10 cellular contexts compared by ENCODE assay signal in the genomic region with DNA sequence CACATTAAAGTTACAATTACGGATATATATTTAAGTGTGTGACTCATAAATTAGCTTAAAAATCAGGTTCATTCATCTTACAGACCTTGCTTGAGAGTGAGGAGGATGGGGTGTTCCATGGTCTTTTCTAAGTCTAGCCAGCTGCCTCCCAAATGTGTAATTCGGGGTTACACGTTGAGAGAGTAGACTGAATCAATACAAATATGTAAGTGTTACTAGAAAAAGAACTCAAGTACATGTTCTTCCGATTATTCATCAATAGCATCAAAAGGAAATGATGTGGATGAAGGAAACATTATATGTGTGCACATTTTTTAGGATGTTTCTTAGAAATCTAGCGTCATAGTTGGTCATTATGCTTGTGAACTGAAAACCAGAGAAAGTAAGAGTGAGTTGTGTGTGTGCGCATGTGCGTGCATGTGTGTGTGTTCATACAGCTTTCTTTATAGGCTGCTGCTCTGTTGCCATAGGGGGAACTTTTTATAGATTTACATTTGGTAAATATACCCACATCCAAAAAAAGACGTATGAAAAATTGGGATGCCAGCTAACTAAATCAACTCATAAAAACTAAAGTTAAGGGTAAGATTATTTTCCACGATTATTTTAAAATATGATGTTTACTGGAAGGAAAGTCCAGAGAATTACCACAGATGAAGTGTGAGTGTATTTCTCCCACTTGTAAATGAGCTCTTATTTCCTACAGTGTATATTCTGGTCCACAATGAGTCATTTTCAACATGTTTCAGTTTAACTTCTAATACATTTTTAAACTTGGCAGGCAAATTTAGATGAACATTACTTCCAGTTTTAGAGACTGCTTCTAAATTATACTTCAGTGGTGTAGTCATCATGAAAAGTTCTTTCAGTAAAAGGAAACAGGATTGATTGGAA.
DNase-seq lines count a peak whose midpoint lies in the region; ATAC-seq and TF ChIP-seq lines count a peak whose summit lies in the region.
"Had no signal": no experiment of that assay in that cellular context is flagged by ENCODE, and none has a peak within 500 bp of the region (broad histone marks: within the 10 kb centered on the region; RNA-seq: fewer than 3 reads in every experiment).

No MANE protein-coding gene starts in this region.

- no peak for TF ChIP-seq POLR2A in ovary (IDR thresholded peaks at IDR 0.05)

- H3K4me3 ChIP-seq in ovary (no peak overlapping the region), Caco-2 (ENCODE audit: low read depth, low read length) (no peak overlapping the region)

- TF ChIP-seq EP300 in ovary (IDR thresholded peaks at IDR 0.05), result no peak

- ATAC-seq in GM19043 (IDR thresholded peaks at IDR 0.05; ENCODE audit: low read depth, unreplicated experiment) (peak; percentile 80), HG03025 (IDR thresholded peaks at IDR 0.05; ENCODE audit: low FRiP score, unreplicated experiment) (peak; percentile 92), WTC11 (no peak)

- DNase-seq in GM03348 (ENCODE audit: low spot score) (peak; percentile 50), amniotic stem cell (lab: John Stamatoyannopoulos, UW) (peak; percentile 1), WTC11 (ENCODE audit: low spot score) (no peak), ovary (no peak), Caco-2 (no peak), SIG-M5 treated with dmso at 0.1 percent for 504 hours (lab: John Stamatoyannopoulos, UW; ENCODE audit: unreplicated experiment) (no peak)
- DNase-seq: activated effector memory CD4-positive, alpha-beta T cell treated with Interleukin-2 at 50 U/mL for 16 hours; NCI-H748 treated with DMSO at 0.1 percent for 48 hours had no signal

- H3K27ac Mint-ChIP-seq in WTC11 (no peak overlapping the region), Caco-2 (ENCODE audit: unreplicated experiment) (no peak overlapping the region)

- H3K27me3 ChIP-seq in ovary (no peaks in the 10 kb centered on the region), Caco-2 (replicated peaks; ENCODE audit: control insufficient read depth, insufficient read depth, low read length) (no peaks in the 10 kb centered on the region)

- 79 to 89% (median 88%) methylated on average over 9 of the region's 9 CpGs for WGBS in ovary, 3 donors

- no TSS peak for BruUV-seq in Caco-2 (replicated peaks; lab: Mats Ljungman, UMichigan)

- H3K4me3 Mint-ChIP-seq in WTC11 (no peak overlapping the region), Caco-2 (ENCODE audit: unreplicated experiment) (no peak overlapping the region)

- H3K36me3 Mint-ChIP-seq in WTC11 (peaks cover 12% of the 10 kb centered on the region), Caco-2 (ENCODE audit: insufficient read depth, unreplicated experiment) (no peaks in the 10 kb centered on the region)

- H3K9me3 ChIP-seq in ovary, result no peaks in the 10 kb centered on the region
- H3K9me3 ChIP-seq in Caco-2, result no peaks in the 10 kb centered on the region

- H3K36me3 ChIP-seq in ovary, result no peaks in the 10 kb centered on the region
- peaks cover 1% of the 10 kb centered on the region; the same call in 1 of the 2 replicates for H3K36me3 ChIP-seq in Caco-2 (ENCODE audit: control insufficient read depth, insufficient read depth, low read length)

- H3K27me3 Mint-ChIP-seq in WTC11 (ENCODE audit: low read depth) (no peaks in the 10 kb centered on the region), Caco-2 (ENCODE audit: insufficient read depth, unreplicated experiment) (no peaks in the 10 kb centered on the region)

- no peaks in the 10 kb centered on the region for H3K4me1 Mint-ChIP-seq in WTC11
- no peaks in the 10 kb centered on the region for H3K4me1 Mint-ChIP-seq in Caco-2 (ENCODE audit: low read depth, unreplicated experiment)

- H3K27ac ChIP-seq in ovary, result no peak overlapping the region

- TF ChIP-seq CTCF in WTC11 (IDR thresholded peaks at IDR 0.05), result no peak
- TF ChIP-seq CTCF in ovary (IDR thresholded peaks at IDR 0.05), result no peak
- no peak for TF ChIP-seq CTCF in Caco-2 (IDR thresholded peaks at IDR 0.05; ENCODE audit: insufficient read depth in 1 of 2, low read depth in 1 of 2, low read length in 1 of 2, severe bottlenecking in 1 of 2, unreplicated experiment in 1 of 2)

- no peaks in the 10 kb centered on the region for H3K4me1 ChIP-seq in ovary (ENCODE audit: insufficient read depth)
- no peaks in the 10 kb centered on the region for H3K4me1 ChIP-seq in Caco-2

- POLR2A ChIA-PET in WTC11 (lab: Charles Lee), result no interaction called here
- POLR2A ChIA-PET in Caco-2 (lab: Charles Lee), result no interaction called here

- intact Hi-C loops in ovary (cut with DNase I) (no loop called here), Caco-2 (cut with micrococcal nuclease; ENCODE audit: unreplicated experiment) (no loop called here)

- CTCF ChIA-PET in WTC11 (lab: Charles Lee), result no interaction called here
- CTCF ChIA-PET in Caco-2 (lab: Charles Lee), result no interaction called here

- peaks cover 12% of the 10 kb centered on the region for H3K9me3 Mint-ChIP-seq in WTC11
- H3K9me3 Mint-ChIP-seq in Caco-2 (ENCODE audit: unreplicated experiment), result no peaks in the 10 kb centered on the region

TF ChIP-seq in WTC11, 78 proteins besides CTCF, POLR2A, EP300 and RAD21 (continues in another document):
- TF ChIP-seq GTF2I (CRISPR knock-in tag; conservative IDR thresholded peaks at IDR 0.05) (no peak), CREM (CRISPR knock-in tag; IDR thresholded peaks at IDR 0.05) (no peak), NR2C2 (CRISPR knock-in tag; IDR thresholded peaks at IDR 0.05) (no peak)
- TF ChIP-seq, protein P1, sequence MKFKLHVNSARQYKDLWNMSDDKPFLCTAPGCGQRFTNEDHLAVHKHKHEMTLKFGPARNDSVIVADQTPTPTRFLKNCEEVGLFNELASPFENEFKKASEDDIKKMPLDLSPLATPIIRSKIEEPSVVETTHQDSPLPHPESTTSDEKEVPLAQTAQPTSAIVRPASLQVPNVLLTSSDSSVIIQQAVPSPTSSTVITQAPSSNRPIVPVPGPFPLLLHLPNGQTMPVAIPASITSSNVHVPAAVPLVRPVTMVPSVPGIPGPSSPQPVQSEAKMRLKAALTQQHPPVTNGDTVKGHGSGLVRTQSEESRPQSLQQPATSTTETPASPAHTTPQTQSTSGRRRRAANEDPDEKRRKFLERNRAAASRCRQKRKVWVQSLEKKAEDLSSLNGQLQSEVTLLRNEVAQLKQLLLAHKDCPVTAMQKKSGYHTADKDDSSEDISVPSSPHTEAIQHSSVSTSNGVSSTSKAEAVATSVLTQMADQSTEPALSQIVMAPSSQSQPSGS (CRISPR knock-in tag; IDR thresholded peaks at IDR 0.05; ENCODE audit: borderline replicate concordance, low read depth), result no peak
- TF ChIP-seq, protein P2, sequence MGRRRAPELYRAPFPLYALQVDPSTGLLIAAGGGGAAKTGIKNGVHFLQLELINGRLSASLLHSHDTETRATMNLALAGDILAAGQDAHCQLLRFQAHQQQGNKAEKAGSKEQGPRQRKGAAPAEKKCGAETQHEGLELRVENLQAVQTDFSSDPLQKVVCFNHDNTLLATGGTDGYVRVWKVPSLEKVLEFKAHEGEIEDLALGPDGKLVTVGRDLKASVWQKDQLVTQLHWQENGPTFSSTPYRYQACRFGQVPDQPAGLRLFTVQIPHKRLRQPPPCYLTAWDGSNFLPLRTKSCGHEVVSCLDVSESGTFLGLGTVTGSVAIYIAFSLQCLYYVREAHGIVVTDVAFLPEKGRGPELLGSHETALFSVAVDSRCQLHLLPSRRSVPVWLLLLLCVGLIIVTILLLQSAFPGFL (CRISPR knock-in tag; IDR thresholded peaks at IDR 0.05; ENCODE audit: borderline replicate concordance), result no peak
- TF ChIP-seq, protein P3, sequence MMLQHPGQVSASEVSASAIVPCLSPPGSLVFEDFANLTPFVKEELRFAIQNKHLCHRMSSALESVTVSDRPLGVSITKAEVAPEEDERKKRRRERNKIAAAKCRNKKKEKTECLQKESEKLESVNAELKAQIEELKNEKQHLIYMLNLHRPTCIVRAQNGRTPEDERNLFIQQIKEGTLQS (CRISPR knock-in tag; conservative IDR thresholded peaks at IDR 0.05), result no peak
- TF ChIP-seq, protein P4, sequence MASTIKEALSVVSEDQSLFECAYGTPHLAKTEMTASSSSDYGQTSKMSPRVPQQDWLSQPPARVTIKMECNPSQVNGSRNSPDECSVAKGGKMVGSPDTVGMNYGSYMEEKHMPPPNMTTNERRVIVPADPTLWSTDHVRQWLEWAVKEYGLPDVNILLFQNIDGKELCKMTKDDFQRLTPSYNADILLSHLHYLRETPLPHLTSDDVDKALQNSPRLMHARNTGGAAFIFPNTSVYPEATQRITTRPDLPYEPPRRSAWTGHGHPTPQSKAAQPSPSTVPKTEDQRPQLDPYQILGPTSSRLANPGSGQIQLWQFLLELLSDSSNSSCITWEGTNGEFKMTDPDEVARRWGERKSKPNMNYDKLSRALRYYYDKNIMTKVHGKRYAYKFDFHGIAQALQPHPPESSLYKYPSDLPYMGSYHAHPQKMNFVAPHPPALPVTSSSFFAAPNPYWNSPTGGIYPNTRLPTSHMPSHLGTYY (CRISPR knock-in tag; IDR thresholded peaks at IDR 0.05), result no peak
- TF ChIP-seq, protein P5, sequence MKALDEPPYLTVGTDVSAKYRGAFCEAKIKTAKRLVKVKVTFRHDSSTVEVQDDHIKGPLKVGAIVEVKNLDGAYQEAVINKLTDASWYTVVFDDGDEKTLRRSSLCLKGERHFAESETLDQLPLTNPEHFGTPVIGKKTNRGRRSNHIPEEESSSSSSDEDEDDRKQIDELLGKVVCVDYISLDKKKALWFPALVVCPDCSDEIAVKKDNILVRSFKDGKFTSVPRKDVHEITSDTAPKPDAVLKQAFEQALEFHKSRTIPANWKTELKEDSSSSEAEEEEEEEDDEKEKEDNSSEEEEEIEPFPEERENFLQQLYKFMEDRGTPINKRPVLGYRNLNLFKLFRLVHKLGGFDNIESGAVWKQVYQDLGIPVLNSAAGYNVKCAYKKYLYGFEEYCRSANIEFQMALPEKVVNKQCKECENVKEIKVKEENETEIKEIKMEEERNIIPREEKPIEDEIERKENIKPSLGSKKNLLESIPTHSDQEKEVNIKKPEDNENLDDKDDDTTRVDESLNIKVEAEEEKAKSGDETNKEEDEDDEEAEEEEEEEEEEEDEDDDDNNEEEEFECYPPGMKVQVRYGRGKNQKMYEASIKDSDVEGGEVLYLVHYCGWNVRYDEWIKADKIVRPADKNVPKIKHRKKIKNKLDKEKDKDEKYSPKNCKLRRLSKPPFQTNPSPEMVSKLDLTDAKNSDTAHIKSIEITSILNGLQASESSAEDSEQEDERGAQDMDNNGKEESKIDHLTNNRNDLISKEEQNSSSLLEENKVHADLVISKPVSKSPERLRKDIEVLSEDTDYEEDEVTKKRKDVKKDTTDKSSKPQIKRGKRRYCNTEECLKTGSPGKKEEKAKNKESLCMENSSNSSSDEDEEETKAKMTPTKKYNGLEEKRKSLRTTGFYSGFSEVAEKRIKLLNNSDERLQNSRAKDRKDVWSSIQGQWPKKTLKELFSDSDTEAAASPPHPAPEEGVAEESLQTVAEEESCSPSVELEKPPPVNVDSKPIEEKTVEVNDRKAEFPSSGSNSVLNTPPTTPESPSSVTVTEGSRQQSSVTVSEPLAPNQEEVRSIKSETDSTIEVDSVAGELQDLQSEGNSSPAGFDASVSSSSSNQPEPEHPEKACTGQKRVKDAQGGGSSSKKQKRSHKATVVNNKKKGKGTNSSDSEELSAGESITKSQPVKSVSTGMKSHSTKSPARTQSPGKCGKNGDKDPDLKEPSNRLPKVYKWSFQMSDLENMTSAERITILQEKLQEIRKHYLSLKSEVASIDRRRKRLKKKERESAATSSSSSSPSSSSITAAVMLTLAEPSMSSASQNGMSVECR (CRISPR knock-in tag; IDR thresholded peaks at IDR 0.05; ENCODE audit: borderline replicate concordance), result no peak

Comparison
In these comparisons a context has a peak if more than half of its experiments do, and no peak if none do; other contexts are left out.
1. DNase-seq: peak in GM03348 (single experiment) and amniotic stem cell (single experiment); none in WTC11 (single experiment), ovary (0 of 5), Caco-2 (0 of 2) and SIG-M5 treated with dmso at 0.1 percent for 504 hours (single experiment).